In the genomic region with DNA sequence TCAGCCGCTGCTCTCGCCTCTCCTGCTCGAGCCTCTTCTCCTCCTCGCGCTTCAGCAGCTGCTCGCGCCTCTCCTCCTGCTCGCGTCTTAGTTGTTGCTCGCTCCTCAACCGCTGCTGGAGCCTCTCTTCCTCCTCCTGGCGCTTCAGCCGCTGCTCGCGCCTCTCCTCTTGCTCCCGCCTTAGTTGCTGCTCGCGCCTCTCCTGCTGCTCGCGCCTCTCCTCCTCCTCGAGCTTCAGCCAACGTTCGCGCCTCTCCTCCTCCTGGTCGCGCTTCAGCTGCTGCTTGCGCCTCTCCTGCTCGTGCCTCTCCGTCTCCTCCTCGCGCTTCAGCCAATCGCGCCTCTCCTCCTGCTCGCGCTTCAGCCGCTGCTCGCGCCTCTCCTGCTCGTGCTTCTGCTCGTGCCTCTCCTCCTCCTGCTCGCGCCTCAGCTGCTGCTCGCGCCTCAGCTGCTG, we compare ENCODE assay signal across 1 cellular context.
A peak's percentile ranks its signal among the peaks of the same experiment; 100 is the strongest.
TF ChIP-seq lines count a peak whose summit lies in the region.

No MANE protein-coding gene starts in this region.

TF ChIP-seq in HEK293, 187 proteins besides CTCF, POLR2A, EP300 and RAD21 (continued from another document and continues in another):
- TF ChIP-seq, protein P1, sequence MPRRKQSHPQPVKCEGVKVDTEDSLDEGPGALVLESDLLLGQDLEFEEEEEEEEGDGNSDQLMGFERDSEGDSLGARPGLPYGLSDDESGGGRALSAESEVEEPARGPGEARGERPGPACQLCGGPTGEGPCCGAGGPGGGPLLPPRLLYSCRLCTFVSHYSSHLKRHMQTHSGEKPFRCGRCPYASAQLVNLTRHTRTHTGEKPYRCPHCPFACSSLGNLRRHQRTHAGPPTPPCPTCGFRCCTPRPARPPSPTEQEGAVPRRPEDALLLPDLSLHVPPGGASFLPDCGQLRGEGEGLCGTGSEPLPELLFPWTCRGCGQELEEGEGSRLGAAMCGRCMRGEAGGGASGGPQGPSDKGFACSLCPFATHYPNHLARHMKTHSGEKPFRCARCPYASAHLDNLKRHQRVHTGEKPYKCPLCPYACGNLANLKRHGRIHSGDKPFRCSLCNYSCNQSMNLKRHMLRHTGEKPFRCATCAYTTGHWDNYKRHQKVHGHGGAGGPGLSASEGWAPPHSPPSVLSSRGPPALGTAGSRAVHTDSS (tag by site-specific recombination; IDR thresholded peaks at IDR 0.05): no peak
- TF ChIP-seq ZNF133 (tag by site-specific recombination; IDR thresholded peaks at IDR 0.05) (peak; percentile 17; the same call in 1 of the 2 replicates), KLF7 (tag by site-specific recombination; IDR thresholded peaks at IDR 0.05; ENCODE audit: borderline replicate concordance) (no peak), ZFP3 (tag by site-specific recombination; IDR thresholded peaks at IDR 0.05; ENCODE audit: low read depth) (no peak), ZNF707 (tag by site-specific recombination; IDR thresholded peaks at IDR 0.05) (no peak), ZNF19 (tag by site-specific recombination; IDR thresholded peaks at IDR 0.05; ENCODE audit: low read depth) (no peak), ZXDB (tag by site-specific recombination; IDR thresholded peaks at IDR 0.05) (no peak; the same call in 1 of the 2 replicates), KLF1 (tag by site-specific recombination; IDR thresholded peaks at IDR 0.05) (no peak), ZNF2 (tag by site-specific recombination; IDR thresholded peaks at IDR 0.05) (no peak; the same call in 1 of the 2 replicates), ZNF585B (tag by site-specific recombination; IDR thresholded peaks at IDR 0.05) (no peak), ZNF184 (tag by site-specific recombination; IDR thresholded peaks at IDR 0.05) (no peak), ZNF23 (tag by site-specific recombination; IDR thresholded peaks at IDR 0.05; ENCODE audit: borderline replicate concordance) (no peak), ZNF791 (tag by site-specific recombination; IDR thresholded peaks at IDR 0.05) (no peak), ZNF776 (tag by site-specific recombination; IDR thresholded peaks at IDR 0.05; ENCODE audit: borderline replicate concordance) (no peak), ZNF214 (tag by site-specific recombination; IDR thresholded peaks at IDR 0.05; ENCODE audit: borderline replicate concordance) (no peak), GLIS2 (tag by site-specific recombination; IDR thresholded peaks at IDR 0.05) (no peak), ZNF391 (tag by site-specific recombination; IDR thresholded peaks at IDR 0.05; ENCODE audit: borderline replicate concordance, low read depth) (0 out of 2 replicates have a peak, but pooled peaks have one; percentile 23), SCRT1 (tag by site-specific recombination; IDR thresholded peaks at IDR 0.05; ENCODE audit: borderline replicate concordance) (no peak), ZFP69B (tag by site-specific recombination; IDR thresholded peaks at IDR 0.05) (peak; percentile 53; the same call in 1 of the 2 replicates), ZNF600 (tag by site-specific recombination; IDR thresholded peaks at IDR 0.05) (peak; percentile 31; the same call in 1 of the 2 replicates), ZNF596 (tag by site-specific recombination; IDR thresholded peaks at IDR 0.05) (no peak), ZNF514 (tag by site-specific recombination; IDR thresholded peaks at IDR 0.05) (no peak), ZEB2 (tag by site-specific recombination; IDR thresholded peaks at IDR 0.05) (peak; percentile 36; the same call in 1 of the 2 replicates), ZNF10 (tag by site-specific recombination; IDR thresholded peaks at IDR 0.05) (0 out of 2 replicates have a peak, but pooled peaks have one; percentile 5), ZNF510 (tag by site-specific recombination; IDR thresholded peaks at IDR 0.05; ENCODE audit: insufficient replicate concordance) (no peak), KLF16 (tag by site-specific recombination; IDR thresholded peaks at IDR 0.05) (peak; percentile 68), ZNF324 (tag by site-specific recombination; IDR thresholded peaks at IDR 0.05) (no peak), HOXC10 (CRISPR knock-in tag; IDR thresholded peaks at IDR 0.05) (peak; percentile 82; the same call in 1 of the 2 replicates), ZNF768 (tag by site-specific recombination; IDR thresholded peaks at IDR 0.05) (no peak), EGR2 (tag by site-specific recombination; IDR thresholded peaks at IDR 0.05; ENCODE audit: low read depth) (no peak), ZFP37 (tag by site-specific recombination; IDR thresholded peaks at IDR 0.05) (no peak; the same call in 1 of the 2 replicates), ZNF701 (tag by site-specific recombination; IDR thresholded peaks at IDR 0.05) (no peak)
- TF ChIP-seq, protein P2, sequence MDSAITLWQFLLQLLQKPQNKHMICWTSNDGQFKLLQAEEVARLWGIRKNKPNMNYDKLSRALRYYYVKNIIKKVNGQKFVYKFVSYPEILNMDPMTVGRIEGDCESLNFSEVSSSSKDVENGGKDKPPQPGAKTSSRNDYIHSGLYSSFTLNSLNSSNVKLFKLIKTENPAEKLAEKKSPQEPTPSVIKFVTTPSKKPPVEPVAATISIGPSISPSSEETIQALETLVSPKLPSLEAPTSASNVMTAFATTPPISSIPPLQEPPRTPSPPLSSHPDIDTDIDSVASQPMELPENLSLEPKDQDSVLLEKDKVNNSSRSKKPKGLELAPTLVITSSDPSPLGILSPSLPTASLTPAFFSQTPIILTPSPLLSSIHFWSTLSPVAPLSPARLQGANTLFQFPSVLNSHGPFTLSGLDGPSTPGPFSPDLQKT (IDR thresholded peaks at IDR 0.05; ENCODE audit: borderline replicate concordance, low read depth, low read length): no peak
- TF ChIP-seq, protein P3, sequence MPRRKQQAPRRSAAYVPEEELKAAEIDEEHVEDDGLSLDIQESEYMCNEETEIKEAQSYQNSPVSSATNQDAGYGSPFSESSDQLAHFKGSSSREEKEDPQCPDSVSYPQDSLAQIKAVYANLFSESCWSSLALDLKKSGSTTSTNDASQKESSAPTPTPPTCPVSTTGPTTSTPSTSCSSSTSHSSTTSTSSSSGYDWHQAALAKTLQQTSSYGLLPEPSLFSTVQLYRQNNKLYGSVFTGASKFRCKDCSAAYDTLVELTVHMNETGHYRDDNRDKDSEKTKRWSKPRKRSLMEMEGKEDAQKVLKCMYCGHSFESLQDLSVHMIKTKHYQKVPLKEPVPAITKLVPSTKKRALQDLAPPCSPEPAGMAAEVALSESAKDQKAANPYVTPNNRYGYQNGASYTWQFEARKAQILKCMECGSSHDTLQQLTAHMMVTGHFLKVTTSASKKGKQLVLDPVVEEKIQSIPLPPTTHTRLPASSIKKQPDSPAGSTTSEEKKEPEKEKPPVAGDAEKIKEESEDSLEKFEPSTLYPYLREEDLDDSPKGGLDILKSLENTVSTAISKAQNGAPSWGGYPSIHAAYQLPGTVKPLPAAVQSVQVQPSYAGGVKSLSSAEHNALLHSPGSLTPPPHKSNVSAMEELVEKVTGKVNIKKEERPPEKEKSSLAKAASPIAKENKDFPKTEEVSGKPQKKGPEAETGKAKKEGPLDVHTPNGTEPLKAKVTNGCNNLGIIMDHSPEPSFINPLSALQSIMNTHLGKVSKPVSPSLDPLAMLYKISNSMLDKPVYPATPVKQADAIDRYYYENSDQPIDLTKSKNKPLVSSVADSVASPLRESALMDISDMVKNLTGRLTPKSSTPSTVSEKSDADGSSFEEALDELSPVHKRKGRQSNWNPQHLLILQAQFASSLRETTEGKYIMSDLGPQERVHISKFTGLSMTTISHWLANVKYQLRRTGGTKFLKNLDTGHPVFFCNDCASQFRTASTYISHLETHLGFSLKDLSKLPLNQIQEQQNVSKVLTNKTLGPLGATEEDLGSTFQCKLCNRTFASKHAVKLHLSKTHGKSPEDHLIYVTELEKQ (tag by site-specific recombination; IDR thresholded peaks at IDR 0.05; ENCODE audit: borderline replicate concordance): no peak
- TF ChIP-seq, protein P4, sequence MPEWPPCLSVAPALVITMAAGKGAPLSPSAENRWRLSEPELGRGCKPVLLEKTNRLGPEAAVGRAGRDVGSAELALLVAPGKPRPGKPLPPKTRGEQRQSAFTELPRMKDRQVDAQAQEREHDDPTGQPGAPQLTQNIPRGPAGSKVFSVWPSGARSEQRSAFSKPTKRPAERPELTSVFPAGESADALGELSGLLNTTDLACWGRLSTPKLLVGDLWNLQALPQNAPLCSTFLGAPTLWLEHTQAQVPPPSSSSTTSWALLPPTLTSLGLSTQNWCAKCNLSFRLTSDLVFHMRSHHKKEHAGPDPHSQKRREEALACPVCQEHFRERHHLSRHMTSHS (tag by site-specific recombination; IDR thresholded peaks at IDR 0.05): no peak
- TF ChIP-seq, protein P5, sequence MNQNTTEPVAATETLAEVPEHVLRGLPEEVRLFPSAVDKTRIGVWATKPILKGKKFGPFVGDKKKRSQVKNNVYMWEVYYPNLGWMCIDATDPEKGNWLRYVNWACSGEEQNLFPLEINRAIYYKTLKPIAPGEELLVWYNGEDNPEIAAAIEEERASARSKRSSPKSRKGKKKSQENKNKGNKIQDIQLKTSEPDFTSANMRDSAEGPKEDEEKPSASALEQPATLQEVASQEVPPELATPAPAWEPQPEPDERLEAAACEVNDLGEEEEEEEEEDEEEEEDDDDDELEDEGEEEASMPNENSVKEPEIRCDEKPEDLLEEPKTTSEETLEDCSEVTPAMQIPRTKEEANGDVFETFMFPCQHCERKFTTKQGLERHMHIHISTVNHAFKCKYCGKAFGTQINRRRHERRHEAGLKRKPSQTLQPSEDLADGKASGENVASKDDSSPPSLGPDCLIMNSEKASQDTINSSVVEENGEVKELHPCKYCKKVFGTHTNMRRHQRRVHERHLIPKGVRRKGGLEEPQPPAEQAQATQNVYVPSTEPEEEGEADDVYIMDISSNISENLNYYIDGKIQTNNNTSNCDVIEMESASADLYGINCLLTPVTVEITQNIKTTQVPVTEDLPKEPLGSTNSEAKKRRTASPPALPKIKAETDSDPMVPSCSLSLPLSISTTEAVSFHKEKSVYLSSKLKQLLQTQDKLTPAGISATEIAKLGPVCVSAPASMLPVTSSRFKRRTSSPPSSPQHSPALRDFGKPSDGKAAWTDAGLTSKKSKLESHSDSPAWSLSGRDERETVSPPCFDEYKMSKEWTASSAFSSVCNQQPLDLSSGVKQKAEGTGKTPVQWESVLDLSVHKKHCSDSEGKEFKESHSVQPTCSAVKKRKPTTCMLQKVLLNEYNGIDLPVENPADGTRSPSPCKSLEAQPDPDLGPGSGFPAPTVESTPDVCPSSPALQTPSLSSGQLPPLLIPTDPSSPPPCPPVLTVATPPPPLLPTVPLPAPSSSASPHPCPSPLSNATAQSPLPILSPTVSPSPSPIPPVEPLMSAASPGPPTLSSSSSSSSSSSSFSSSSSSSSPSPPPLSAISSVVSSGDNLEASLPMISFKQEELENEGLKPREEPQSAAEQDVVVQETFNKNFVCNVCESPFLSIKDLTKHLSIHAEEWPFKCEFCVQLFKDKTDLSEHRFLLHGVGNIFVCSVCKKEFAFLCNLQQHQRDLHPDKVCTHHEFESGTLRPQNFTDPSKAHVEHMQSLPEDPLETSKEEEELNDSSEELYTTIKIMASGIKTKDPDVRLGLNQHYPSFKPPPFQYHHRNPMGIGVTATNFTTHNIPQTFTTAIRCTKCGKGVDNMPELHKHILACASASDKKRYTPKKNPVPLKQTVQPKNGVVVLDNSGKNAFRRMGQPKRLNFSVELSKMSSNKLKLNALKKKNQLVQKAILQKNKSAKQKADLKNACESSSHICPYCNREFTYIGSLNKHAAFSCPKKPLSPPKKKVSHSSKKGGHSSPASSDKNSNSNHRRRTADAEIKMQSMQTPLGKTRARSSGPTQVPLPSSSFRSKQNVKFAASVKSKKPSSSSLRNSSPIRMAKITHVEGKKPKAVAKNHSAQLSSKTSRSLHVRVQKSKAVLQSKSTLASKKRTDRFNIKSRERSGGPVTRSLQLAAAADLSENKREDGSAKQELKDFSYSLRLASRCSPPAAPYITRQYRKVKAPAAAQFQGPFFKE (tag by site-specific recombination; IDR thresholded peaks at IDR 0.05; ENCODE audit: borderline replicate concordance): no peak
- TF ChIP-seq, protein P6, sequence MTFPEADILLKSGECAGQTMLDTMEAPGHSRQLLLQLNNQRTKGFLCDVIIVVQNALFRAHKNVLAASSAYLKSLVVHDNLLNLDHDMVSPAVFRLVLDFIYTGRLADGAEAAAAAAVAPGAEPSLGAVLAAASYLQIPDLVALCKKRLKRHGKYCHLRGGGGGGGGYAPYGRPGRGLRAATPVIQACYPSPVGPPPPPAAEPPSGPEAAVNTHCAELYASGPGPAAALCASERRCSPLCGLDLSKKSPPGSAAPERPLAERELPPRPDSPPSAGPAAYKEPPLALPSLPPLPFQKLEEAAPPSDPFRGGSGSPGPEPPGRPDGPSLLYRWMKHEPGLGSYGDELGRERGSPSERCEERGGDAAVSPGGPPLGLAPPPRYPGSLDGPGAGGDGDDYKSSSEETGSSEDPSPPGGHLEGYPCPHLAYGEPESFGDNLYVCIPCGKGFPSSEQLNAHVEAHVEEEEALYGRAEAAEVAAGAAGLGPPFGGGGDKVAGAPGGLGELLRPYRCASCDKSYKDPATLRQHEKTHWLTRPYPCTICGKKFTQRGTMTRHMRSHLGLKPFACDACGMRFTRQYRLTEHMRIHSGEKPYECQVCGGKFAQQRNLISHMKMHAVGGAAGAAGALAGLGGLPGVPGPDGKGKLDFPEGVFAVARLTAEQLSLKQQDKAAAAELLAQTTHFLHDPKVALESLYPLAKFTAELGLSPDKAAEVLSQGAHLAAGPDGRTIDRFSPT (tag by site-specific recombination; IDR thresholded peaks at IDR 0.05): no peak
- TF ChIP-seq, protein P7, sequence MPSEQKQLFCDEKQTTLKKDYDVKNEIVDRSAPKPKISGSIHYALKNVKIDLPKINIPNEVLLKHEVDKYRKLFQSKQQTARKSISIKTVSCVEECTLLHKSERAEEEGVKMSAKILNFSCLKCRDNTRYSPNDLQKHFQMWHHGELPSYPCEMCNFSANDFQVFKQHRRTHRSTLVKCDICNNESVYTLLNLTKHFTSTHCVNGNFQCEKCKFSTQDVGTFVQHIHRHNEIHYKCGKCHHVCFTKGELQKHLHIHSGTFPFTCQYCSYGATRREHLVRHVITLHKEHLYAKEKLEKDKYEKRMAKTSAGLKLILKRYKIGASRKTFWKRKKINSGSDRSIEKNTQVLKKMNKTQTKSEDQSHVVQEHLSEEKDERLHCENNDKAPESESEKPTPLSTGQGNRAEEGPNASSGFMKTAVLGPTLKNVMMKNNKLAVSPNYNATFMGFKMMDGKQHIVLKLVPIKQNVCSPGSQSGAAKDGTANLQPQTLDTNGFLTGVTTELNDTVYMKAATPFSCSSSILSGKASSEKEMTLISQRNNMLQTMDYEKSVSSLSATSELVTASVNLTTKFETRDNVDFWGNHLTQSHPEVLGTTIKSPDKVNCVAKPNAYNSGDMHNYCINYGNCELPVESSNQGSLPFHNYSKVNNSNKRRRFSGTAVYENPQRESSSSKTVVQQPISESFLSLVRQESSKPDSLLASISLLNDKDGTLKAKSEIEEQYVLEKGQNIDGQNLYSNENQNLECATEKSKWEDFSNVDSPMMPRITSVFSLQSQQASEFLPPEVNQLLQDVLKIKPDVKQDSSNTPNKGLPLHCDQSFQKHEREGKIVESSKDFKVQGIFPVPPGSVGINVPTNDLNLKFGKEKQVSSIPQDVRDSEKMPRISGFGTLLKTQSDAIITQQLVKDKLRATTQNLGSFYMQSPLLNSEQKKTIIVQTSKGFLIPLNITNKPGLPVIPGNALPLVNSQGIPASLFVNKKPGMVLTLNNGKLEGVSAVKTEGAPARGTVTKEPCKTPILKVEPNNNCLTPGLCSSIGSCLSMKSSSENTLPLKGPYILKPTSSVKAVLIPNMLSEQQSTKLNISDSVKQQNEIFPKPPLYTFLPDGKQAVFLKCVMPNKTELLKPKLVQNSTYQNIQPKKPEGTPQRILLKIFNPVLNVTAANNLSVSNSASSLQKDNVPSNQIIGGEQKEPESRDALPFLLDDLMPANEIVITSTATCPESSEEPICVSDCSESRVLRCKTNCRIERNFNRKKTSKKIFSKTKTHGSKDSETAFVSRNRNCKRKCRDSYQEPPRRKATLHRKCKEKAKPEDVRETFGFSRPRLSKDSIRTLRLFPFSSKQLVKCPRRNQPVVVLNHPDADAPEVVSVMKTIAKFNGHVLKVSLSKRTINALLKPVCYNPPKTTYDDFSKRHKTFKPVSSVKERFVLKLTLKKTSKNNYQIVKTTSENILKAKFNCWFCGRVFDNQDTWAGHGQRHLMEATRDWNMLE (tag by site-specific recombination; conservative IDR thresholded peaks at IDR 0.05; ENCODE audit: low read depth): no peak
